Comparison of ENCODE assay signal across 8 cellular contexts in genomic region chr10:68600041-68600778, GRCh38. TPM values are rescaled to one million over a fixed set of nuclear protein-coding genes. Genes with fewer than 3 reads are reported as not detected.
DNase-seq lines count a peak whose midpoint lies in the region; ATAC-seq, FAIRE-seq and TF ChIP-seq lines count a peak whose summit lies in the region.

No MANE protein-coding gene starts in this region.

- peak overlapping the region; percentile 83 for H3K27ac Mint-ChIP-seq in activated naive CD8-positive, alpha-beta T cell treated with anti-CD3 and anti-CD28 coated beads, Interleukin-2, amount 10 ng/mL, durations not matched to agents 7 days and 5 days

- TF ChIP-seq POLR2A in H54 (IDR thresholded peaks at IDR 0.05; ENCODE audit: low read depth, low read length) (peak; percentile 42; the same call in 1 of the 2 replicates), transverse colon (IDR thresholded peaks at IDR 0.05) (no peak)

- in situ Hi-C loops in transverse colon (cut with MboI; ENCODE audit: low pct_ligation_motif_present in 1 of 4, low pct_unique_long_range_greater_than_20kb in 1 of 4, low sequenced_read_pairs in 3 of 4) = no loop called here

- TF ChIP-seq CTCF in osteoblast (IDR thresholded peaks at IDR 0.05; ENCODE audit: extremely low read depth, low read depth, low read length) (no peak), transverse colon (IDR thresholded peaks at IDR 0.05) (no peak)

- peak overlapping the region; percentile 85 for H3K4me2 ChIP-seq in osteoblast (ENCODE audit: insufficient read depth, low read length)

- H3K36me3 Mint-ChIP-seq in activated naive CD8-positive, alpha-beta T cell treated with anti-CD3 and anti-CD28 coated beads, Interleukin-2, amount 10 ng/mL, durations not matched to agents 7 days and 5 days = peaks cover 20% of the 10 kb centered on the region

- POLR2A ChIA-PET in activated naive CD8-positive, alpha-beta T cell treated with anti-CD3 and anti-CD28 coated beads, Interleukin-2, amount 10 ng/mL, durations not matched to agents 7 days and 5 days (lab: Charles Lee) = interaction anchor here (1.0 to 1.7 kb wide), 3 partner anchors 40 to 268 kb away, joined by 4 to 8 read pairs (median 7); partner anchors contain the start of genes CCAR1, HNRNPH3 and TET1

- H3K27me3 ChIP-seq in MG63 (no peaks in the 10 kb centered on the region), osteoblast (ENCODE audit: insufficient read depth, low read length) (no peaks in the 10 kb centered on the region), transverse colon (no peaks in the 10 kb centered on the region)

- H3K9me3 ChIP-seq in MG63 = no peaks in the 10 kb centered on the region
- H3K9me3 ChIP-seq in osteoblast (ENCODE audit: low read depth, low read length) = no peaks in the 10 kb centered on the region
- no peaks in the 10 kb centered on the region for H3K9me3 ChIP-seq in transverse colon

- ATAC-seq in activated naive CD8-positive, alpha-beta T cell treated with anti-CD3 and anti-CD28 coated beads, Interleukin-2, amount 10 ng/mL, durations not matched to agents 7 days and 5 days (ENCODE audit: low read depth) = peak; percentile 96
- peak; percentile 96 for ATAC-seq in Right ventricle myocardium inferior

- H4K20me1 ChIP-seq in osteoblast (ENCODE audit: insufficient read depth, low read length) = no peaks in the 10 kb centered on the region

- H3K4me3 ChIP-seq in MG63 (peak overlapping the region; percentile 37), osteoblast (ENCODE audit: insufficient read depth, low read length) (peak overlapping the region; percentile 77), transverse colon (peak overlapping the region; percentile 6 to 49 (median 31))

- peak overlapping the region; percentile 89 for H2AFZ ChIP-seq in osteoblast (ENCODE audit: low read length)

- no peaks in the 10 kb centered on the region for H3K36me3 ChIP-seq in MG63
- H3K36me3 ChIP-seq in osteoblast (ENCODE audit: insufficient read depth, low read length) = no peaks in the 10 kb centered on the region
- no peaks in the 10 kb centered on the region for H3K36me3 ChIP-seq in transverse colon

- peak overlapping the region; percentile 82 for H3K4me3 Mint-ChIP-seq in activated naive CD8-positive, alpha-beta T cell treated with anti-CD3 and anti-CD28 coated beads, Interleukin-2, amount 10 ng/mL, durations not matched to agents 7 days and 5 days

- peaks cover 26% of the 10 kb centered on the region for H3K4me1 Mint-ChIP-seq in activated naive CD8-positive, alpha-beta T cell treated with anti-CD3 and anti-CD28 coated beads, Interleukin-2, amount 10 ng/mL, durations not matched to agents 7 days and 5 days

- intact Hi-C loops in Right ventricle myocardium inferior (cut with DNase I) (no loop called here), transverse colon (cut with DNase I; ENCODE audit: low total_unique reads) (loop anchor here (5.0 kb wide), 1 partner anchor 38 kb away; the partner anchor contains the start of gene TET1)

- DNase-seq in ELR (ENCODE audit: low read depth) (peak; percentile 71), H54 (ENCODE audit: insufficient read length, low spot score) (peak; percentile 76), MG63 (peak; percentile 75), SIG-M5 treated with dmso at 0.1 percent for 504 hours (lab: John Stamatoyannopoulos, UW; ENCODE audit: unreplicated experiment) (peak; percentile 62), Right ventricle myocardium inferior (ENCODE audit: missing footprints) (peak; percentile 79), osteoblast (ENCODE audit: insufficient read length, low spot score, missing footprints) (peak; percentile 88), transverse colon (peak; percentile 66)
- peak; percentile 74 for DNase-seq in activated naive CD8-positive, alpha-beta T cell treated with anti-CD3 and anti-CD28 coated beads, Interleukin-2, amount 10 ng/mL, durations not matched to agents 7 days and 5 days

- no peaks in the 10 kb centered on the region for H3K9me3 Mint-ChIP-seq in activated naive CD8-positive, alpha-beta T cell treated with anti-CD3 and anti-CD28 coated beads, Interleukin-2, amount 10 ng/mL, durations not matched to agents 7 days and 5 days

- H3K27ac ChIP-seq in osteoblast (ENCODE audit: low read depth, low read length) (peak overlapping the region; percentile 26), transverse colon (peak overlapping the region; percentile 56 to 78 (median 69))

- peak; percentile 98 for FAIRE-seq in H54 (lab: Jason Lieb, UNC)

- TF ChIP-seq EP300 in transverse colon (IDR thresholded peaks at IDR 0.05; ENCODE audit: low read depth) = no peak

- H3K79me2 ChIP-seq in osteoblast (ENCODE audit: insufficient read depth, low read length) = no peaks in the 10 kb centered on the region

- peaks cover 28% of the 10 kb centered on the region for H3K4me1 ChIP-seq in osteoblast (ENCODE audit: insufficient read depth, low read length)
- peaks cover 9 to 40% (median 33%) of the 10 kb centered on the region in 4 donors for H3K4me1 ChIP-seq in transverse colon

- 3 to 20% methylated on average over 3 to 17 of the region's 17 CpGs for WGBS in transverse colon (ENCODE audit: low coverage in 1 of 2), 2 donors

- H3K27me3 Mint-ChIP-seq in activated naive CD8-positive, alpha-beta T cell treated with anti-CD3 and anti-CD28 coated beads, Interleukin-2, amount 10 ng/mL, durations not matched to agents 7 days and 5 days = no peaks in the 10 kb centered on the region

RNA-seq across cellular contexts. Expression of gene TET1, which starts 40.1 kb away (rescaled TPM):
- total RNA-seq in MG63 (2014; rRNA removed; shearing (Covaris generic); ENCODE audit: low replicate concordance) = 0.39 and 0.82 TPM in 2 replicates
- 1 to 10 TPM; 3.8 to 4.1 TPM for total RNA-seq in activated naive CD8-positive, alpha-beta T cell treated with anti-CD3 and anti-CD28 coated beads, Interleukin-2, amount 10 ng/mL, durations not matched to agents 7 days and 5 days
- total RNA-seq in Right ventricle myocardium inferior (3.1 TPM), osteoblast (3.8 and 4.0 TPM in 2 replicates), transverse colon (1 to 10 TPM; 1.5 to 3.3 (median 1.5) TPM)

Comparison
In these comparisons a context has a peak if more than half of its experiments do, and no peak if none do; other contexts are left out.
1. Peak in every context shown above with its lines: DNase-seq, ATAC-seq, H3K4me3 ChIP-seq and H3K27ac ChIP-seq.